ENCODE assay signal across 13 cellular contexts in the genomic region with DNA sequence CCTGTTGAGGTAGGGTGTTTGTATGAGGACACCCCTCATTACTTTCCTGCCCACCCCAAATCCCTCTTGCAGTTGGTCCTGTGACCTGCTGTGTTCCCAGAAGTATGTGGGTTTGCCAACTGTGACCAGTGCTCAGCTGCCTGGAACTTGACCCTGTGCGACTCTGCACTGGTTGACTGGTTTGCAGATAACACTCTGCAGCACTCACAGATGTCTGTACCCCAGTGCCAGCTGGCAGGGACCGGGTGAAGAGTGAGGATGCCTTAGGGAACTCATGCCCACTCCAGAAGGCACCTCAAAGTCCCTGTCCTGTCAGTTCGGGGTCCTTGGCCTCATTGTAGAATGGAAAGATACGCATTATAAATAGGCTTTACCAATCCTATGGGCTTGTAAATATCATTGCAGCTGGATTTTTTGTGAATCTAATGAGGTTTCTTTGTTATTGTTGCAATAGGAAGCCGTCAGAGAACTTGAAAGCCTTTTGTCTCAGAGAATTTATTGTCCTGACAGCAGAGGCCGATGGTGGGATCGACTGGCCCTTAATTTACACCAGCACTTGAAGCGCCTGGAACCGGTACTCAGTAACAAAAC. TPM values are rescaled to one million over a fixed set of nuclear protein-coding genes. Genes with fewer than 3 reads are reported as not detected.
A peak's percentile ranks its signal among the peaks of the same experiment; 100 is the strongest.
DNase-seq lines count a peak whose midpoint lies in the region; ATAC-seq, FAIRE-seq and TF ChIP-seq lines count a peak whose summit lies in the region.
"Had no signal": no experiment of that assay in that cellular context is flagged by ENCODE, and none has a peak within 500 bp of the region (broad histone marks: within the 10 kb centered on the region; RNA-seq: fewer than 3 reads in every experiment).

No MANE protein-coding gene starts in this region.

- peak overlapping the region in 2 of 3 donors; percentile 21 to 31 for H3K27ac Mint-ChIP-seq in IgD-negative memory B cell
- H3K27ac Mint-ChIP-seq: activated CD4-positive, alpha-beta memory T cell treated with anti-CD3 and anti-CD28 coated beads, Interleukin-2, amount 10 ng/mL, durations not matched to agents 7 days and 5 days had no signal

- H3K4me2 ChIP-seq in H1 (ENCODE audit: insufficient read depth in 1 of 2, low read depth in 2 of 2, low read length in 2 of 2) = peak overlapping the region; percentile 56 to 62
- no peak overlapping the region for H3K4me2 ChIP-seq in skeletal muscle satellite cell (ENCODE audit: low read length)
- H3K4me2 ChIP-seq: KMS-11 had no signal

- H2AK5ac ChIP-seq in H1 (ENCODE audit: low read depth, low read length) = peak overlapping the region; percentile 71; the same call in 1 of the 2 replicates

- peak in 1 of 2 experiments; percentile 61 for DNase-seq in H1 (ENCODE audit: low read depth in 1 of 2, low spot score in 2 of 2)
- DNase-seq in left lobe of liver (ENCODE audit: low spot score) = peak; percentile 68
- DNase-seq in prostate gland (ENCODE audit: low spot score) = no peak
- DNase-seq in NCI-H1930 (lab: John Stamatoyannopoulos, UW) = no peak
- DNase-seq in cerebellum (ENCODE audit: low spot score) = no peak
- DNase-seq in OCI-M1 (lab: John Stamatoyannopoulos, UW) = no peak
- DNase-seq: activated CD4-positive, alpha-beta memory T cell treated with anti-CD3 and anti-CD28 coated beads, Interleukin-2, amount 10 ng/mL, durations not matched to agents 7 days and 5 days; aorta; naive thymus-derived CD4-positive, alpha-beta T cell had no signal

- WGBS in H1 (ENCODE audit: extremely low coverage in 1 of 2, insufficient coverage in 1 of 2, insufficient read length in 1 of 2, insufficient replicate concordance in 2 of 2, low coverage in 1 of 2, low lambda C conversion rate in 2 of 2, missing lambda C conversion rate in 1 of 2), 2 experiments = 15% methylated on average over 9 of the region's 9 CpGs; no CpG with 5 or more reads in 1 of the 2 experiments
- WGBS in prostate gland = 51% methylated on average over 9 of the region's 9 CpGs

- no peak overlapping the region for H3K56ac ChIP-seq in H1 (replicated peaks; ENCODE audit: insufficient read length, low read depth, low read length)

- POLR2A ChIA-PET in H1 (lab: Charles Lee; ENCODE audit: partially characterized antibody) = interaction anchor here (0.7 to 1.9 kb wide), 6 partner anchors 9 to 385 kb away, joined by 3 to 7 read pairs (median 4); partner anchors contain the start of gene FAN1

- no peak overlapping the region; the same call in 1 of the 2 replicates for H3K18ac ChIP-seq in H1 (ENCODE audit: extremely low read depth, low read length)

- H2BK12ac ChIP-seq in H1 (ENCODE audit: low read depth, low read length) = peak overlapping the region; percentile 94

- H2BK120ac ChIP-seq in H1 (replicated peaks; ENCODE audit: low read depth, low read length) = peak overlapping the region; percentile 80

- H3K9me3 Mint-ChIP-seq in IgD-negative memory B cell = no peaks in the 10 kb centered on the region
- H3K9me3 Mint-ChIP-seq: activated CD4-positive, alpha-beta memory T cell treated with anti-CD3 and anti-CD28 coated beads, Interleukin-2, amount 10 ng/mL, durations not matched to agents 7 days and 5 days had no signal

- H4K91ac ChIP-seq in H1 (replicated peaks; ENCODE audit: insufficient read length, low read length) = peak overlapping the region; percentile 25

- H3K27ac ChIP-seq in H1 (ENCODE audit: low read depth, low read length) (peak overlapping the region; percentile 91), prostate gland (no peak overlapping the region)
- H3K27ac ChIP-seq: KMS-11, SK-N-MC had no signal

- peak; percentile 32 for FAIRE-seq in H1 (lab: Jason Lieb, UNC)

- H4K20me1 ChIP-seq in H1 (replicated peaks in 1 of 2; ENCODE audit: control insufficient read depth in 1 of 2, insufficient read depth in 2 of 2, low read length in 2 of 2) = no peaks in the 10 kb centered on the region

- intact Hi-C loops in prostate gland (cut with DNase I) = loop anchor here (10.0 kb wide), 1 partner anchor 63 kb away; no protein-coding TSS in a partner anchor

- peak; percentile 95 for ATAC-seq in left lobe of liver
- ATAC-seq: naive thymus-derived CD4-positive, alpha-beta T cell had no signal

- no peaks in the 10 kb centered on the region for H3K27me3 Mint-ChIP-seq in IgD-negative memory B cell
- H3K27me3 Mint-ChIP-seq: activated CD4-positive, alpha-beta memory T cell treated with anti-CD3 and anti-CD28 coated beads, Interleukin-2, amount 10 ng/mL, durations not matched to agents 7 days and 5 days; naive thymus-derived CD4-positive, alpha-beta T cell had no signal

- H2BK20ac ChIP-seq in H1 (ENCODE audit: low read length) = peak overlapping the region; percentile 98; the same call in 1 of the 2 replicates

- no peak for TF ChIP-seq EP300 in H1 (IDR thresholded peaks at IDR 0.05; ENCODE audit: borderline replicate concordance in 1 of 2, low read depth in 2 of 2, low read length in 2 of 2)

- H3K4me3 ChIP-seq in H1 (ENCODE audit: extremely low read depth in 1 of 4, insufficient read depth in 2 of 4, low read depth in 3 of 4, low read length in 4 of 4) (peak overlapping the region in 3 of 4 experiments; percentile 11 to 33 (median 32); a peak in 5 of 8 replicates), skeletal muscle satellite cell (ENCODE audit: low read length) (no peak overlapping the region), prostate gland (no peak overlapping the region)
- H3K4me3 ChIP-seq: SK-N-MC had no signal

- CTCF ChIA-PET in H1 (lab: Charles Lee; ENCODE audit: partially characterized antibody) = interaction anchor here (0.8 kb wide), 1 partner anchor 222 kb away, joined by 3 read pairs; no protein-coding TSS in a partner anchor

- peak overlapping the region; percentile 46 for H4K5ac ChIP-seq in H1 (ENCODE audit: insufficient read length, low read depth, low read length)

- peak overlapping the region; percentile 47 for H3K4ac ChIP-seq in H1 (replicated peaks; ENCODE audit: insufficient read length, low read depth, low read length)

- no peak overlapping the region for H3K4me3 Mint-ChIP-seq in IgD-negative memory B cell
- H3K4me3 Mint-ChIP-seq: activated CD4-positive, alpha-beta memory T cell treated with anti-CD3 and anti-CD28 coated beads, Interleukin-2, amount 10 ng/mL, durations not matched to agents 7 days and 5 days; naive thymus-derived CD4-positive, alpha-beta T cell had no signal

- H3K9ac ChIP-seq in H1 (replicated peaks in 1 of 4; ENCODE audit: extremely low read depth in 1 of 4, low read depth in 3 of 4, low read length in 3 of 4) (no peak overlapping the region; a peak in 1 of 7 replicates), skeletal muscle satellite cell (ENCODE audit: low read depth, low read length) (peak overlapping the region; percentile 21)
- H3K9ac ChIP-seq: KMS-11 had no signal

- H3K23me2 ChIP-seq in H1 (ENCODE audit: low read depth, low read length) = no peaks in the 10 kb centered on the region

- TF ChIP-seq RAD21 in H1 (IDR thresholded peaks at IDR 0.05 in 1 of 2, conservative IDR thresholded peaks at IDR 0.05 in 1 of 2; ENCODE audit: low read depth in 2 of 2, low read length in 2 of 2) = no peak

- no peak overlapping the region for H3K14ac ChIP-seq in H1 (ENCODE audit: insufficient read length)

- no peaks in the 10 kb centered on the region for H3K9me3 ChIP-seq in H1 (ENCODE audit: insufficient read depth in 2 of 2, low read depth in 1 of 2, low read length in 1 of 2)
- no peaks in the 10 kb centered on the region for H3K9me3 ChIP-seq in skeletal muscle satellite cell (replicated peaks; ENCODE audit: low read length)
- no peaks in the 10 kb centered on the region for H3K9me3 ChIP-seq in prostate gland

- H2AFZ ChIP-seq in H1 (ENCODE audit: low read length) = no peak overlapping the region

- H3K23ac ChIP-seq in H1 (ENCODE audit: insufficient read length) = no peak overlapping the region

- H3K36me3 ChIP-seq in H1 (ENCODE audit: control insufficient read depth in 2 of 4, insufficient read depth in 4 of 4, low read length in 3 of 4) (peaks cover 7 to 58% (median 36%) of the 10 kb centered on the region in 4 experiments), skeletal muscle satellite cell (ENCODE audit: insufficient read depth, low read length) (peaks cover 53% of the 10 kb centered on the region), prostate gland (peaks cover 9 to 10% of the 10 kb centered on the region in 2 donors)

- peaks cover under 1 to 4% (median 3%) of the 10 kb centered on the region in 3 donors for H3K4me1 Mint-ChIP-seq in IgD-negative memory B cell
- H3K4me1 Mint-ChIP-seq: activated CD4-positive, alpha-beta memory T cell treated with anti-CD3 and anti-CD28 coated beads, Interleukin-2, amount 10 ng/mL, durations not matched to agents 7 days and 5 days had no signal

- H2BK5ac ChIP-seq in H1 (ENCODE audit: low read depth, low read length) = peak overlapping the region; percentile 49

- H3K36me3 Mint-ChIP-seq in IgD-negative memory B cell = peaks cover 4% of the 10 kb centered on the region

- H3K79me2 ChIP-seq in H1 (ENCODE audit: control insufficient read depth in 1 of 2, insufficient read depth in 2 of 2, low read length in 2 of 2) = no peaks in the 10 kb centered on the region; a peak in 1 of 4 replicates

- TF ChIP-seq POLR2A in H1 (IDR thresholded peaks at IDR 0.05; ENCODE audit: control extremely low read depth in 1 of 2, low read depth in 2 of 2, low read length in 2 of 2) (no peak), prostate gland (IDR thresholded peaks at IDR 0.05) (no peak)

- H3K4me1 ChIP-seq in H1 (replicated peaks in 1 of 4; ENCODE audit: control insufficient read depth in 3 of 4, insufficient read depth in 4 of 4, low read length in 3 of 4) = peaks cover 18 to 28% (median 24%) of the 10 kb centered on the region in 4 experiments
- peaks cover 24% of the 10 kb centered on the region for H3K4me1 ChIP-seq in skeletal muscle satellite cell (ENCODE audit: control insufficient read depth, insufficient read depth, low read length)
- no peaks in the 10 kb centered on the region for H3K4me1 ChIP-seq in prostate gland (replicated peaks)

- no peak overlapping the region for H2BK15ac ChIP-seq in H1 (ENCODE audit: low read length)

- 0 out of 2 replicates have a peak, but pooled peaks cover 1% of the 10 kb centered on the region for H3K79me1 ChIP-seq in H1 (ENCODE audit: low read depth, low read length)

- TF ChIP-seq CTCF in H1 (IDR thresholded peaks at IDR 0.05; ENCODE audit: control extremely low read depth in 1 of 3, insufficient read depth in 1 of 3, low read depth in 1 of 3, low read length in 3 of 3) (no peak), prostate gland (IDR thresholded peaks at IDR 0.05) (no peak)

- no peaks in the 10 kb centered on the region for H3K27me3 ChIP-seq in H1 (replicated peaks in 1 of 4; ENCODE audit: control insufficient read depth in 3 of 4, extremely low read depth in 1 of 4, insufficient read depth in 3 of 4, low read length in 3 of 4)
- H3K27me3 ChIP-seq in skeletal muscle satellite cell (ENCODE audit: control insufficient read depth, insufficient read depth, low read length) = no peaks in the 10 kb centered on the region
- H3K27me3 ChIP-seq in prostate gland (replicated peaks; ENCODE audit: insufficient read depth) = no peaks in the 10 kb centered on the region

- H4K8ac ChIP-seq in H1 (ENCODE audit: extremely low read depth, insufficient read depth, low read length) = peak overlapping the region; percentile 85; the same call in 1 of the 2 replicates

RNA-seq across cellular contexts. Expression of gene FAN1, which starts 18.2 kb away (rescaled TPM):
- polyA plus RNA-seq in IgD-negative memory B cell (9.1 TPM), H1 (2011; rRNA removed) (8.6 and 11.3 TPM in 2 replicates)
- 24.9 and 25.0 TPM in 2 replicates for total RNA-seq in H1 (2021; fragmentation: NEBNext Ultra II Directional; extraction: Animal tissue kit (Norgen Biotek cat#: 25700))
- 17.0 TPM for polyA plus RNA-seq in H1 (2011; cell fraction: cytosol; rRNA removed)
- 22.6 TPM for polyA plus RNA-seq in H1 (2011; cell fraction: nucleus; rRNA removed)
- 14.5 to 20.6 TPM (median 16.4 TPM) in 4 replicates for polyA plus RNA-seq in H1 (2012, experiment 1 of 2)
- 1.5 TPM for polyA plus RNA-seq in H1 (2012, experiment 2 of 2)
- 13.9 TPM for polyA plus RNA-seq in H1 (2013, experiment 1 of 2)
- polyA plus RNA-seq in H1 (2013, experiment 2 of 2) = 13.2 TPM
- 12.7 and 14.4 TPM in 2 replicates for polyA minus RNA-seq in H1 (2011; rRNA and poly(A)+ RNA removed)
- polyA minus RNA-seq in H1 (2011; cell fraction: cytosol; rRNA and poly(A)+ RNA removed) = 12.6 TPM
- polyA minus RNA-seq in H1 (2011; cell fraction: nucleus; rRNA and poly(A)+ RNA removed) = 18.4 TPM
- total RNA-seq in left lobe of liver (14.2 TPM), prostate gland (10 to 100 TPM; 25.0 to 26.0 TPM), cerebellum (31.4 TPM)
- 11.4 and 13.7 TPM in 2 replicates for total RNA-seq in skeletal muscle satellite cell (2012; rRNA removed)

Comparison
In these comparisons a context has a peak if more than half of its experiments do, and no peak if none do; other contexts are left out.
1. H3K4me3 ChIP-seq: peak in H1 (3 of 4); none in skeletal muscle satellite cell (single experiment) and prostate gland (0 of 2).